ENCODE assay signal across 1 cellular context in genomic region chr12:10363922-10364838, GRCh38.
A peak's percentile ranks its signal among the peaks of the same experiment; 100 is the strongest.
TF ChIP-seq lines count a peak whose summit lies in the region.

No MANE protein-coding gene starts in this region.

TF ChIP-seq in K562, 482 proteins besides CTCF, POLR2A, EP300 and RAD21 (continued from another document and continues in another):
- TF ChIP-seq, protein P1, sequence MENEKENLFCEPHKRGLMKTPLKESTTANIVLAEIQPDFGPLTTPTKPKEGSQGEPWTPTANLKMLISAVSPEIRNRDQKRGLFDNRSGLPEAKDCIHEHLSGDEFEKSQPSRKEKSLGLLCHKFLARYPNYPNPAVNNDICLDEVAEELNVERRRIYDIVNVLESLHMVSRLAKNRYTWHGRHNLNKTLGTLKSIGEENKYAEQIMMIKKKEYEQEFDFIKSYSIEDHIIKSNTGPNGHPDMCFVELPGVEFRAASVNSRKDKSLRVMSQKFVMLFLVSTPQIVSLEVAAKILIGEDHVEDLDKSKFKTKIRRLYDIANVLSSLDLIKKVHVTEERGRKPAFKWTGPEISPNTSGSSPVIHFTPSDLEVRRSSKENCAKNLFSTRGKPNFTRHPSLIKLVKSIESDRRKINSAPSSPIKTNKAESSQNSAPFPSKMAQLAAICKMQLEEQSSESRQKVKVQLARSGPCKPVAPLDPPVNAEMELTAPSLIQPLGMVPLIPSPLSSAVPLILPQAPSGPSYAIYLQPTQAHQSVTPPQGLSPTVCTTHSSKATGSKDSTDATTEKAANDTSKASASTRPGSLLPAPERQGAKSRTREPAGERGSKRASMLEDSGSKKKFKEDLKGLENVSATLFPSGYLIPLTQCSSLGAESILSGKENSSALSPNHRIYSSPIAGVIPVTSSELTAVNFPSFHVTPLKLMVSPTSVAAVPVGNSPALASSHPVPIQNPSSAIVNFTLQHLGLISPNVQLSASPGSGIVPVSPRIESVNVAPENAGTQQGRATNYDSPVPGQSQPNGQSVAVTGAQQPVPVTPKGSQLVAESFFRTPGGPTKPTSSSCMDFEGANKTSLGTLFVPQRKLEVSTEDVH (IDR thresholded peaks at IDR 0.05; ENCODE audit: low read depth, partially characterized antibody): no peak
- TF ChIP-seq ESRRB (CRISPR knock-in tag; IDR thresholded peaks at IDR 0.05; ENCODE audit: borderline replicate concordance): no peak
- TF ChIP-seq FOXA1 (IDR thresholded peaks at IDR 0.05; ENCODE audit: borderline replicate concordance): no peak
- TF ChIP-seq MTA2 (IDR thresholded peaks at IDR 0.05; ENCODE audit: low read depth): no peak
- TF ChIP-seq ZNF592 (IDR thresholded peaks at IDR 0.05): 0 out of 2 replicates have a peak, but pooled peaks have one; percentile 24
- TF ChIP-seq ZKSCAN1 (IDR thresholded peaks at IDR 0.05; ENCODE audit: low read depth, low read length): no peak
- 0 out of 2 replicates have a peak, but pooled peaks have one; percentile 29 for TF ChIP-seq RNF2 (IDR thresholded peaks at IDR 0.05)
- no peak for TF ChIP-seq NR1H2 (CRISPR knock-in tag; IDR thresholded peaks at IDR 0.05)
- TF ChIP-seq BMI1 (IDR thresholded peaks at IDR 0.05; ENCODE audit: low read length): no peak
- TF ChIP-seq, protein P2, sequence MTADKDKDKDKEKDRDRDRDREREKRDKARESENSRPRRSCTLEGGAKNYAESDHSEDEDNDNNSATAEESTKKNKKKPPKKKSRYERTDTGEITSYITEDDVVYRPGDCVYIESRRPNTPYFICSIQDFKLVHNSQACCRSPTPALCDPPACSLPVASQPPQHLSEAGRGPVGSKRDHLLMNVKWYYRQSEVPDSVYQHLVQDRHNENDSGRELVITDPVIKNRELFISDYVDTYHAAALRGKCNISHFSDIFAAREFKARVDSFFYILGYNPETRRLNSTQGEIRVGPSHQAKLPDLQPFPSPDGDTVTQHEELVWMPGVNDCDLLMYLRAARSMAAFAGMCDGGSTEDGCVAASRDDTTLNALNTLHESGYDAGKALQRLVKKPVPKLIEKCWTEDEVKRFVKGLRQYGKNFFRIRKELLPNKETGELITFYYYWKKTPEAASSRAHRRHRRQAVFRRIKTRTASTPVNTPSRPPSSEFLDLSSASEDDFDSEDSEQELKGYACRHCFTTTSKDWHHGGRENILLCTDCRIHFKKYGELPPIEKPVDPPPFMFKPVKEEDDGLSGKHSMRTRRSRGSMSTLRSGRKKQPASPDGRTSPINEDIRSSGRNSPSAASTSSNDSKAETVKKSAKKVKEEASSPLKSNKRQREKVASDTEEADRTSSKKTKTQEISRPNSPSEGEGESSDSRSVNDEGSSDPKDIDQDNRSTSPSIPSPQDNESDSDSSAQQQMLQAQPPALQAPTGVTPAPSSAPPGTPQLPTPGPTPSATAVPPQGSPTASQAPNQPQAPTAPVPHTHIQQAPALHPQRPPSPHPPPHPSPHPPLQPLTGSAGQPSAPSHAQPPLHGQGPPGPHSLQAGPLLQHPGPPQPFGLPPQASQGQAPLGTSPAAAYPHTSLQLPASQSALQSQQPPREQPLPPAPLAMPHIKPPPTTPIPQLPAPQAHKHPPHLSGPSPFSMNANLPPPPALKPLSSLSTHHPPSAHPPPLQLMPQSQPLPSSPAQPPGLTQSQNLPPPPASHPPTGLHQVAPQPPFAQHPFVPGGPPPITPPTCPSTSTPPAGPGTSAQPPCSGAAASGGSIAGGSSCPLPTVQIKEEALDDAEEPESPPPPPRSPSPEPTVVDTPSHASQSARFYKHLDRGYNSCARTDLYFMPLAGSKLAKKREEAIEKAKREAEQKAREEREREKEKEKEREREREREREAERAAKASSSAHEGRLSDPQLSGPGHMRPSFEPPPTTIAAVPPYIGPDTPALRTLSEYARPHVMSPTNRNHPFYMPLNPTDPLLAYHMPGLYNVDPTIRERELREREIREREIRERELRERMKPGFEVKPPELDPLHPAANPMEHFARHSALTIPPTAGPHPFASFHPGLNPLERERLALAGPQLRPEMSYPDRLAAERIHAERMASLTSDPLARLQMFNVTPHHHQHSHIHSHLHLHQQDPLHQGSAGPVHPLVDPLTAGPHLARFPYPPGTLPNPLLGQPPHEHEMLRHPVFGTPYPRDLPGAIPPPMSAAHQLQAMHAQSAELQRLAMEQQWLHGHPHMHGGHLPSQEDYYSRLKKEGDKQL (CRISPR knock-in tag; IDR thresholded peaks at IDR 0.05; ENCODE audit: borderline replicate concordance): no peak
- no peak for TF ChIP-seq ZNF263 (CRISPR knock-in tag; IDR thresholded peaks at IDR 0.05; ENCODE audit: borderline replicate concordance)
- TF ChIP-seq MEF2D (tag; conservative IDR thresholded peaks at IDR 0.05; ENCODE audit: low read depth): no peak
- no peak for TF ChIP-seq SMARCE1 (IDR thresholded peaks at IDR 0.05)
- no peak for TF ChIP-seq CUX1 (CRISPR knock-in tag; IDR thresholded peaks at IDR 0.05)
- 0 out of 2 replicates have a peak, but pooled peaks have one; percentile 6 for TF ChIP-seq CREB3L1 (IDR thresholded peaks at IDR 0.05; ENCODE audit: borderline replicate concordance, low read depth)
- TF ChIP-seq MAFG (tag; conservative IDR thresholded peaks at IDR 0.05): no peak
- no peak for TF ChIP-seq RB1 (IDR thresholded peaks at IDR 0.05; ENCODE audit: low read depth)
- TF ChIP-seq SETDB1 (IDR thresholded peaks at IDR 0.05; ENCODE audit: low read length): no peak
- TF ChIP-seq XRCC4 (IDR thresholded peaks at IDR 0.05; ENCODE audit: extremely low read depth, insufficient read depth, insufficient read length): no peak
- TF ChIP-seq ETS1 (conservative IDR thresholded peaks at IDR 0.05; ENCODE audit: control insufficient read depth, low read depth, low read length): no peak
- TF ChIP-seq, protein P3, sequence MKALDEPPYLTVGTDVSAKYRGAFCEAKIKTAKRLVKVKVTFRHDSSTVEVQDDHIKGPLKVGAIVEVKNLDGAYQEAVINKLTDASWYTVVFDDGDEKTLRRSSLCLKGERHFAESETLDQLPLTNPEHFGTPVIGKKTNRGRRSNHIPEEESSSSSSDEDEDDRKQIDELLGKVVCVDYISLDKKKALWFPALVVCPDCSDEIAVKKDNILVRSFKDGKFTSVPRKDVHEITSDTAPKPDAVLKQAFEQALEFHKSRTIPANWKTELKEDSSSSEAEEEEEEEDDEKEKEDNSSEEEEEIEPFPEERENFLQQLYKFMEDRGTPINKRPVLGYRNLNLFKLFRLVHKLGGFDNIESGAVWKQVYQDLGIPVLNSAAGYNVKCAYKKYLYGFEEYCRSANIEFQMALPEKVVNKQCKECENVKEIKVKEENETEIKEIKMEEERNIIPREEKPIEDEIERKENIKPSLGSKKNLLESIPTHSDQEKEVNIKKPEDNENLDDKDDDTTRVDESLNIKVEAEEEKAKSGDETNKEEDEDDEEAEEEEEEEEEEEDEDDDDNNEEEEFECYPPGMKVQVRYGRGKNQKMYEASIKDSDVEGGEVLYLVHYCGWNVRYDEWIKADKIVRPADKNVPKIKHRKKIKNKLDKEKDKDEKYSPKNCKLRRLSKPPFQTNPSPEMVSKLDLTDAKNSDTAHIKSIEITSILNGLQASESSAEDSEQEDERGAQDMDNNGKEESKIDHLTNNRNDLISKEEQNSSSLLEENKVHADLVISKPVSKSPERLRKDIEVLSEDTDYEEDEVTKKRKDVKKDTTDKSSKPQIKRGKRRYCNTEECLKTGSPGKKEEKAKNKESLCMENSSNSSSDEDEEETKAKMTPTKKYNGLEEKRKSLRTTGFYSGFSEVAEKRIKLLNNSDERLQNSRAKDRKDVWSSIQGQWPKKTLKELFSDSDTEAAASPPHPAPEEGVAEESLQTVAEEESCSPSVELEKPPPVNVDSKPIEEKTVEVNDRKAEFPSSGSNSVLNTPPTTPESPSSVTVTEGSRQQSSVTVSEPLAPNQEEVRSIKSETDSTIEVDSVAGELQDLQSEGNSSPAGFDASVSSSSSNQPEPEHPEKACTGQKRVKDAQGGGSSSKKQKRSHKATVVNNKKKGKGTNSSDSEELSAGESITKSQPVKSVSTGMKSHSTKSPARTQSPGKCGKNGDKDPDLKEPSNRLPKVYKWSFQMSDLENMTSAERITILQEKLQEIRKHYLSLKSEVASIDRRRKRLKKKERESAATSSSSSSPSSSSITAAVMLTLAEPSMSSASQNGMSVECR (CRISPR knock-in tag; IDR thresholded peaks at IDR 0.05): peak; percentile 76
- TF ChIP-seq ZNF175 (CRISPR knock-in tag; IDR thresholded peaks at IDR 0.05; ENCODE audit: low read depth): no peak
- TF ChIP-seq BHLHE40 (IDR thresholded peaks at IDR 0.05; ENCODE audit: low read length): peak; percentile 38; the same call in 1 of the 2 replicates
- no peak for TF ChIP-seq SP1 (CRISPR knock-in tag; IDR thresholded peaks at IDR 0.05)
- no peak for TF ChIP-seq ZNF217 (CRISPR knock-in tag; IDR thresholded peaks at IDR 0.05)
- TF ChIP-seq NFRKB (IDR thresholded peaks at IDR 0.05; ENCODE audit: low read depth): peak; percentile 53; the same call in 1 of the 2 replicates
- TF ChIP-seq DNMT1 (IDR thresholded peaks at IDR 0.05): no peak
